12 cellular contexts compared by ENCODE assay signal in the genomic region with DNA sequence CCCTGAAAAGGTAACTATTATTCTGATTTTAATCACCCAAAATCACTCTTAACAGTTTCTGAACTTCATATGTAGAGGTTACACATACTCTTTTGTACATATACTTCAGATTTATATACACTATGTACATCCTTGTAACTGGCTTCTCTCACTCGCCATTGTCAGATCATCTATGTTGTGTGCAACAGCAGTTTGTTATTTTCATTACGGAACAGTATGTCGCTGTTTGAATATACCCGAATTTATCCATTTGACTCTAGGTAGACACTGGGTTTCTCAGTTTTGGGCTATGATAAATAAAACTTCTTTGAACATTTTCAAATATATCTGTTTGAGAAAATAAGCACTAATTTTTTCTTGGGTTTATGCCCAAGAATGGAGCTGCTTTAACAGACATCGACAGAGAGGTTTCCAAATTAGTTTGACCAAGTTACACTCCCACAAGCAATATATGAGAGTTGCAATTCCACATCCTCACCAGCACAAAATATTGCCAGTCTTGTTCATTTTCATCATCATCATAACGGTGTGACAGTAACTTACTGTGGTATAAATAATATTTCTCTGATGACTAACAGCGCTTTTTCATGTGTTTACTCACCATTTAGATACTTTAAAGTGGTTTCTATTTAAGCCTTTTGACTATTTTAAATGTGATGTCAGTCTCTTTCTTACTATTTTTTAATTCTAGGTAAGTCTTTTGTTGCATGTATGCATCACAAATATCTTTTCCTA.
A peak's percentile ranks its signal among the peaks of the same experiment; 100 is the strongest.
DNase-seq lines count a peak whose midpoint lies in the region; ATAC-seq and TF ChIP-seq lines count a peak whose summit lies in the region.
"Had no signal": no experiment of that assay in that cellular context is flagged by ENCODE, and none has a peak within 500 bp of the region (broad histone marks: within the 10 kb centered on the region; RNA-seq: fewer than 3 reads in every experiment).

No MANE protein-coding gene starts in this region.

- ATAC-seq in GM21381 (IDR thresholded peaks at IDR 0.05; ENCODE audit: unreplicated experiment), result peak; percentile 42
- ATAC-seq: left ventricle myocardium superior had no signal

- no peak overlapping the region for H3K4me3 ChIP-seq in AG09309 (ENCODE audit: control insufficient read depth, low read depth, low read length)
- H3K4me3 ChIP-seq in fibroblast of villous mesenchyme (ENCODE audit: low read depth, low read length), result no peak overlapping the region

- CTCF ChIA-PET in RWPE1 (lab: Yijun Ruan, JAX), result no interaction called here

- TF ChIP-seq CTCF in AG09309 (IDR thresholded peaks at IDR 0.05; ENCODE audit: control insufficient read depth, insufficient read depth, low read depth, low read length, missing control alignments) (no peak), RWPE1 (conservative IDR thresholded peaks at IDR 0.05; ENCODE audit: low read depth) (no peak), fibroblast of villous mesenchyme (IDR thresholded peaks at IDR 0.05; ENCODE audit: insufficient read depth, low read depth, low read length) (no peak), GM20000 (IDR thresholded peaks at IDR 0.05; ENCODE audit: extremely low read depth, missing control alignments) (no peak)

- POLR2A ChIA-PET in RWPE1 (lab: Yijun Ruan, JAX; ENCODE audit: low non-redundant PET), result interaction anchor here (0.5 kb wide), 1 partner anchor 47 kb away, joined by 4 read pairs; no protein-coding TSS in a partner anchor

- no peak overlapping the region for H3K27ac ChIP-seq in RWPE1

- DNase-seq in AG09309 (ENCODE audit: low read depth) (peak; percentile 59), RWPE1 (ENCODE audit: low spot score) (peak; percentile 33), fibroblast of villous mesenchyme (ENCODE audit: low read depth) (peak; percentile 68), NCI-H2171 treated with DMSO at 0.1 percent for 48 hours (lab: John Stamatoyannopoulos, UW) (no peak), NCI-H2227 treated with DMSO at 0.1 percent for 48 hours (lab: John Stamatoyannopoulos, UW) (no peak), AML-193 (lab: John Stamatoyannopoulos, UW) (no peak), GM20000 (ENCODE audit: low spot score) (no peak)
- DNase-seq: activated naive CD4-positive, alpha-beta T cell treated with Interleukin-2 at 50 U/mL for 16 hours; DMS153; left ventricle myocardium superior; MV-4-11 had no signal

Comparison
In these comparisons a context has a peak if more than half of its experiments do, and no peak if none do; other contexts are left out.
1. DNase-seq: peak in AG09309 (single experiment), RWPE1 (single experiment) and fibroblast of villous mesenchyme (single experiment); none in NCI-H2171 treated with DMSO at 0.1 percent for 48 hours (single experiment), NCI-H2227 treated with DMSO at 0.1 percent for 48 hours (single experiment), AML-193 (0 of 2) and GM20000 (single experiment).